31 cellular contexts compared by ENCODE assay signal in the genomic region with DNA sequence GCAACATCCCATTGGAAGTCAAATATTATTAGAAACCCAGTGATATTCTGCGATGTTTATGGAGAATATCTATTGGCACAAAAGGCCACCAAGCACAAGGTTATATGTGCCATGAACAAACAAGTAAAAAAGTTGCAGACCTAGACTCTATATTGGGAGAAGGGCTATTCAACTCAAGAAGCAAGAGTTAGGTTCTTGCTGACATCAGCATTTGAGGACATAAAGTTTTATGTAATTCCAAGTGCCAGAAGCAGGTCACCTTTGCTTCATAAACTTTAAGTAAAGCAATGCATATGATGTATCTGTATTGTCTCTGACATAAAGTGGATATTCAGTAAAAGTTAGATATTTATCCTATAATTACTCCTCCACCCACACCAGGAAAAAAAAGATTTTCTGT.
"Had no signal": no experiment of that assay in that cellular context is flagged by ENCODE, and none has a peak within 500 bp of the region (broad histone marks: within the 10 kb centered on the region; RNA-seq: fewer than 3 reads in every experiment).

No MANE protein-coding gene starts in this region.

- FAIRE-seq: urothelium cell line had no signal

- H3K27ac ChIP-seq: neural progenitor cell, ovary, parathyroid adenoma, psoas muscle, skin epidermis, spleen, stomach, thoracic aorta, thyroid gland, tibial nerve, upper lobe of left lung, vagina had no signal

- H3K4me3 Mint-ChIP-seq: naive thymus-derived CD4-positive, alpha-beta T cell; natural killer cell; nephron; neural progenitor cell; stimulated activated effector memory CD8-positive, alpha-beta T cell treated with anti-CD3 and anti-CD28 coated beads, Interleukin-12 subunit alpha, Interleukin-12 subunit beta, amount 100 ng/mL, for 72 hours; stimulated activated naive B cell treated with anti-CD40 and anti-IgM and Interleukin-4, amounts not matched to agents 10 μg/mL and 1 μg/mL and 100 μg/mL, for 72 hours; stimulated activated naive CD8-positive, alpha-beta T cell treated with anti-CD3 and anti-CD28 coated beads, Interleukin-15, Interleukin-2, amounts not matched to agents 100 ng/mL and 50 ng/mL, for 24 hours had no signal

- H3K4me2 ChIP-seq: neural progenitor cell, smooth muscle cell had no signal

- H3K9me3 Mint-ChIP-seq: nephron; neural progenitor cell; stimulated activated effector memory CD8-positive, alpha-beta T cell treated with anti-CD3 and anti-CD28 coated beads, Interleukin-12 subunit alpha, Interleukin-12 subunit beta, amount 100 ng/mL, for 72 hours; stimulated activated naive B cell treated with anti-CD40 and anti-IgM and Interleukin-4, amounts not matched to agents 10 μg/mL and 1 μg/mL and 100 μg/mL, for 72 hours; stimulated activated naive CD8-positive, alpha-beta T cell treated with anti-CD3 and anti-CD28 coated beads, Interleukin-15, Interleukin-2, amounts not matched to agents 100 ng/mL and 50 ng/mL, for 24 hours had no signal

- H3K4me1 Mint-ChIP-seq: naive thymus-derived CD4-positive, alpha-beta T cell; natural killer cell; nephron; stimulated activated effector memory CD8-positive, alpha-beta T cell treated with anti-CD3 and anti-CD28 coated beads, Interleukin-12 subunit alpha, Interleukin-12 subunit beta, amount 100 ng/mL, for 72 hours; stimulated activated naive B cell treated with anti-CD40 and anti-IgM and Interleukin-4, amounts not matched to agents 10 μg/mL and 1 μg/mL and 100 μg/mL, for 72 hours had no signal

- H3K79me2 ChIP-seq: parathyroid adenoma had no signal

- H3K27ac Mint-ChIP-seq: naive thymus-derived CD4-positive, alpha-beta T cell; natural killer cell; nephron; neural progenitor cell; progenitor cell of endocrine pancreas; stimulated activated effector memory CD8-positive, alpha-beta T cell treated with anti-CD3 and anti-CD28 coated beads, Interleukin-12 subunit alpha, Interleukin-12 subunit beta, amount 100 ng/mL, for 72 hours; stimulated activated naive B cell treated with anti-CD40 and anti-IgM and Interleukin-4, amounts not matched to agents 10 μg/mL and 1 μg/mL and 100 μg/mL, for 72 hours; stimulated activated naive CD8-positive, alpha-beta T cell treated with anti-CD3 and anti-CD28 coated beads, Interleukin-15, Interleukin-2, amounts not matched to agents 100 ng/mL and 50 ng/mL, for 24 hours had no signal

- DNase-seq: naive thymus-derived CD4-positive, alpha-beta T cell; natural killer cell; occipital lobe; ovary; posterior cingulate gyrus; psoas muscle; right cardiac atrium; spleen; stimulated activated CD4-positive, alpha-beta T cell treated with anti-CD3 and anti-CD28 coated beads, Interleukin-12 subunit alpha, Interleukin-12 subunit beta, amount 100 ng/mL, for 4 hours; stimulated activated CD4-positive, alpha-beta T cell treated with anti-CD3 and anti-CD28 coated beads, Interleukin-1b, Interleukin-23, amount 100 ng/mL, for 48 hours; stimulated activated CD4-positive, alpha-beta T cell treated with anti-CD3 and anti-CD28 coated beads, Interleukin-2, amount 100 ng/mL, for 48 hours; stimulated activated CD4-positive, alpha-beta T cell treated with anti-CD3 and anti-CD28 coated beads, Interleukin-4, amount 100 ng/mL, for 24 hours; stimulated activated naive B cell treated with anti-CD40 and anti-IgM and Interleukin-4, amounts not matched to agents 10 μg/mL and 1 μg/mL and 100 μg/mL, for 72 hours; stimulated activated naive CD4-positive, alpha-beta T cell treated with Interleukin-2 at 50 U/mL for 16 hours; stomach; thyroid gland; trophoblast cell; upper lobe of left lung had no signal

- H3K4me3 ChIP-seq: neural progenitor cell, ovary, psoas muscle, skin epidermis, smooth muscle cell, spleen, stomach, thoracic aorta, thyroid gland, tibial nerve, upper lobe of left lung, vagina had no signal

- H3K27me3 ChIP-seq: neural progenitor cell, ovary, spleen, stomach, thyroid gland, tibial nerve, upper lobe of left lung, vagina had no signal

- H3K4me1 ChIP-seq: parathyroid adenoma, psoas muscle, spleen, thyroid gland, tibial nerve, upper lobe of left lung, vagina had no signal

- H3K9me3 ChIP-seq: ovary, psoas muscle, stomach, thoracic aorta, thyroid gland, tibial nerve, upper lobe of left lung, vagina had no signal

- H3K36me3 ChIP-seq: neural progenitor cell, ovary, spleen, stomach, thoracic aorta, thyroid gland, tibial nerve, upper lobe of left lung, vagina had no signal

- H3K9ac ChIP-seq: neural progenitor cell, parathyroid adenoma had no signal

- H2AFZ ChIP-seq: neural progenitor cell, parathyroid adenoma had no signal

- ATAC-seq: naive thymus-derived CD4-positive, alpha-beta T cell; natural killer cell; psoas muscle; right cardiac atrium; sciatic nerve; stimulated activated effector memory CD8-positive, alpha-beta T cell treated with anti-CD3 and anti-CD28 coated beads, Interleukin-12 subunit alpha, Interleukin-12 subunit beta, amount 100 ng/mL, for 72 hours; stimulated activated naive B cell treated with anti-CD40 and anti-IgM and Interleukin-4, amounts not matched to agents 10 μg/mL and 1 μg/mL and 100 μg/mL, for 72 hours had no signal

- H3K36me3 Mint-ChIP-seq: naive thymus-derived CD4-positive, alpha-beta T cell; natural killer cell; neural progenitor cell; stimulated activated effector memory CD8-positive, alpha-beta T cell treated with anti-CD3 and anti-CD28 coated beads, Interleukin-12 subunit alpha, Interleukin-12 subunit beta, amount 100 ng/mL, for 72 hours; stimulated activated naive B cell treated with anti-CD40 and anti-IgM and Interleukin-4, amounts not matched to agents 10 μg/mL and 1 μg/mL and 100 μg/mL, for 72 hours had no signal

- H3K27me3 Mint-ChIP-seq: naive thymus-derived CD4-positive, alpha-beta T cell; progenitor cell of endocrine pancreas; stimulated activated naive B cell treated with anti-CD40 and anti-IgM and Interleukin-4, amounts not matched to agents 10 μg/mL and 1 μg/mL and 100 μg/mL, for 72 hours; stimulated activated naive CD8-positive, alpha-beta T cell treated with anti-CD3 and anti-CD28 coated beads, Interleukin-15, Interleukin-2, amounts not matched to agents 100 ng/mL and 50 ng/mL, for 24 hours had no signal
